In genomic region chr22:46239261-46240048, GRCh38 we compare ENCODE assay signal across 2 cellular contexts.
TF ChIP-seq lines count a peak whose summit lies in the region.

No MANE protein-coding gene starts in this region.

TF ChIP-seq in GM12878, 131 proteins besides CTCF, POLR2A, EP300 and RAD21:
- TF ChIP-seq RUNX3 (IDR thresholded peaks at IDR 0.05; ENCODE audit: low read length): peak; percentile 46; the same call in 1 of the 2 replicates
- TF ChIP-seq TCF3 (IDR thresholded peaks at IDR 0.05; ENCODE audit: borderline replicate concordance, insufficient read depth, low read depth, low read length): no peak

TF ChIP-seq in HepG2, 621 proteins besides CTCF, POLR2A, EP300 and RAD21:
- no peak for TF ChIP-seq MEF2D (CRISPR knock-in tag; IDR thresholded peaks at IDR 0.05)
- no peak for TF ChIP-seq ZUFSP (CRISPR knock-in tag; IDR thresholded peaks at IDR 0.05; ENCODE audit: borderline replicate concordance)
- no peak for TF ChIP-seq SALL1 (CRISPR knock-in tag; IDR thresholded peaks at IDR 0.05)
- no peak for TF ChIP-seq AKAP8 (CRISPR knock-in tag; IDR thresholded peaks at IDR 0.05)
- no peak for TF ChIP-seq ZNF780A (CRISPR knock-in tag; IDR thresholded peaks at IDR 0.05)
- no peak for TF ChIP-seq THAP8 (CRISPR knock-in tag; IDR thresholded peaks at IDR 0.05; ENCODE audit: borderline replicate concordance)
- TF ChIP-seq ZBTB3 (CRISPR knock-in tag; IDR thresholded peaks at IDR 0.05; ENCODE audit: borderline replicate concordance, low read depth): no peak
- no peak for TF ChIP-seq DNMT3B (CRISPR knock-in tag; conservative IDR thresholded peaks at IDR 0.05)
- no peak for TF ChIP-seq ZC3H13 (CRISPR knock-in tag; IDR thresholded peaks at IDR 0.05)
- no peak for TF ChIP-seq DRAP1 (CRISPR knock-in tag; IDR thresholded peaks at IDR 0.05)
- TF ChIP-seq ARID2 (CRISPR knock-in tag; IDR thresholded peaks at IDR 0.05; ENCODE audit: borderline replicate concordance): no peak
- TF ChIP-seq CEBPG (CRISPR knock-in tag; IDR thresholded peaks at IDR 0.05): no peak
- no peak for TF ChIP-seq ZNF614 (CRISPR knock-in tag; IDR thresholded peaks at IDR 0.05; ENCODE audit: borderline replicate concordance)
- no peak for TF ChIP-seq MBD4 (IDR thresholded peaks at IDR 0.05; ENCODE audit: borderline replicate concordance, low read length)
- TF ChIP-seq ATF3 (CRISPR knock-in tag; IDR thresholded peaks at IDR 0.05): no peak
- no peak for TF ChIP-seq HBP1 (CRISPR knock-in tag; IDR thresholded peaks at IDR 0.05; ENCODE audit: low read depth)
- no peak for TF ChIP-seq SETDB1 (CRISPR knock-in tag; IDR thresholded peaks at IDR 0.05; ENCODE audit: borderline replicate concordance)
- TF ChIP-seq ISX (CRISPR knock-in tag; conservative IDR thresholded peaks at IDR 0.05): no peak
- no peak for TF ChIP-seq REL (CRISPR knock-in tag; conservative IDR thresholded peaks at IDR 0.05)
